ENCODE assay signal across 28 cellular contexts in genomic region chr20:46670228-46670584, GRCh38. TPM values are rescaled to one million over a fixed set of nuclear protein-coding genes. Genes with fewer than 3 reads are reported as not detected.
"Had no signal": no experiment of that assay in that cellular context is flagged by ENCODE, and none has a peak within 500 bp of the region (broad histone marks: within the 10 kb centered on the region; RNA-seq: fewer than 3 reads in every experiment).

No MANE protein-coding gene starts in this region.

- H3K4me3 ChIP-seq: colonic mucosa, coronary artery, dorsolateral prefrontal cortex, esophagus muscularis mucosa, esophagus squamous epithelium, gastrocnemius medialis, gastroesophageal sphincter, heart left ventricle, heart right ventricle, hepatocyte had no signal

- H2AFZ ChIP-seq: hepatocyte had no signal

- H3K36me3 ChIP-seq: colonic mucosa, esophagus muscularis mucosa, esophagus squamous epithelium, gastrocnemius medialis, heart left ventricle, heart right ventricle had no signal

- H3K27ac ChIP-seq: colonic mucosa, coronary artery, dorsolateral prefrontal cortex, epithelial cell of prostate, esophagus muscularis mucosa, esophagus squamous epithelium, foreskin keratinocyte, gastrocnemius medialis, gastroesophageal sphincter, heart left ventricle, heart right ventricle, hepatocyte had no signal

- FAIRE-seq: endometrium, endothelial cell of umbilical vein, frontal cortex had no signal

- H3K27me3 ChIP-seq: colonic mucosa, dorsolateral prefrontal cortex, esophagus muscularis mucosa, esophagus squamous epithelium, foreskin keratinocyte, gastrocnemius medialis, gastroesophageal sphincter, heart left ventricle, heart right ventricle, hepatocyte had no signal

- H3K79me2 ChIP-seq: hepatocyte had no signal

- H3K4me2 ChIP-seq: hepatocyte had no signal

- DNase-seq: colonic mucosa; cortex of kidney; dermis blood vessel endothelial cell; dorsolateral prefrontal cortex; effector CD4-positive, alpha-beta T cell; effector CD8-positive, alpha-beta T cell; effector memory CD4-positive, alpha-beta T cell; effector memory CD8-positive, alpha-beta T cell; endodermal cell; erythroblast; esophagus squamous epithelium; foreskin fibroblast; foreskin keratinocyte; foreskin melanocyte; gastrocnemius medialis; glutamatergic neuron; head of caudate nucleus; heart left ventricle; heart right ventricle had no signal

- H3K9me3 ChIP-seq: colonic mucosa had no signal

- ATAC-seq: effector memory CD8-positive, alpha-beta T cell; esophagus mucosa; foreskin keratinocyte; gastrocnemius medialis; gastroesophageal sphincter; heart left ventricle; heart right ventricle had no signal

- H3K4me1 ChIP-seq: colonic mucosa, esophagus muscularis mucosa, esophagus squamous epithelium, foreskin keratinocyte, gastrocnemius medialis, gastroesophageal sphincter, heart left ventricle, heart right ventricle had no signal

RNA-seq across cellular contexts. Expression of gene SLC13A3, which starts 18.9 kb away (rescaled TPM):
- total RNA-seq: dermis blood vessel endothelial cell had no signal
